In the genomic region with DNA sequence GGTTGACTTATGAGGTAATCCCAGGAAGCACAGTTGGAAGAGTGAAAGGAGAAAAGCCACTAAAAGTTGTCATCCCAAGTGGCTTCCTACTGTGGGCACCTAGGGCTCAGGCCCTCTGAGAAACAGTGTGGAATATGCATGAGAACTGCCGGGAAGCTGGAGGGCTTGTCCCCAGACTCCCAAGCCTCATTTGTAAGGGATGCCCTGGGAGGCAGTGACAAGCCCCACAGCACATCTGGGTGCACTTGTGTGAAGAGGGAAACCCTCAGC, we compare ENCODE assay signal across 24 cellular contexts.
"Had no signal": no experiment of that assay in that cellular context is flagged by ENCODE, and none has a peak within 500 bp of the region (broad histone marks: within the 10 kb centered on the region; RNA-seq: fewer than 3 reads in every experiment).

No MANE protein-coding gene starts in this region.

- H3K9me3 Mint-ChIP-seq: stimulated activated effector memory CD8-positive, alpha-beta T cell treated with anti-CD3 and anti-CD28 coated beads, Interleukin-12 subunit alpha, Interleukin-12 subunit beta, amount 100 ng/mL, for 72 hours; stimulated activated memory B cell treated with anti-CD40 and anti-IgM and Interleukin-4, amounts not matched to agents 10 μg/mL and 1 μg/mL and 100 μg/mL, for 72 hours; type B pancreatic cell had no signal

- H3K4me1 ChIP-seq: suprapubic skin, testis, thyroid gland, tibial nerve, transverse colon, upper lobe of left lung, upper lobe of right lung, uterus, vagina had no signal

- H3K36me3 ChIP-seq: stomach, suprapubic skin, thoracic aorta, thyroid gland, tibial artery, tibial nerve, transverse colon, upper lobe of left lung, upper lobe of right lung, uterus, vagina had no signal

- H3K36me3 Mint-ChIP-seq: stimulated activated effector memory CD8-positive, alpha-beta T cell treated with anti-CD3 and anti-CD28 coated beads, Interleukin-12 subunit alpha, Interleukin-12 subunit beta, amount 100 ng/mL, for 72 hours; stimulated activated memory B cell treated with anti-CD40 and anti-IgM and Interleukin-4, amounts not matched to agents 10 μg/mL and 1 μg/mL and 100 μg/mL, for 72 hours; stimulated activated naive B cell treated with anti-CD40 and anti-IgM and Interleukin-4, amounts not matched to agents 10 μg/mL and 1 μg/mL and 100 μg/mL, for 72 hours; type B pancreatic cell had no signal

- ATAC-seq: upper lobe of right lung had no signal

- H3K4me1 Mint-ChIP-seq: stimulated activated memory B cell treated with anti-CD40 and anti-IgM and Interleukin-4, amounts not matched to agents 10 μg/mL and 1 μg/mL and 100 μg/mL, for 72 hours; stimulated activated naive B cell treated with anti-CD40 and anti-IgM and Interleukin-4, amounts not matched to agents 10 μg/mL and 1 μg/mL and 100 μg/mL, for 72 hours had no signal

- H3K27ac ChIP-seq: stomach, suprapubic skin, testis, thoracic aorta, thyroid gland, tibial artery, tibial nerve, transverse colon, upper lobe of left lung, upper lobe of right lung, uterus, vagina had no signal

- H3K9me3 ChIP-seq: stomach, suprapubic skin, testis, thoracic aorta, thyroid gland, tibial artery, tibial nerve, transverse colon, upper lobe of left lung, upper lobe of right lung, uterus, vagina had no signal

- H3K27me3 ChIP-seq: testis, thyroid gland, upper lobe of left lung, uterus, vagina had no signal

- H3K4me3 ChIP-seq: stomach, suprapubic skin, testis, thoracic aorta, thyroid gland, tibial artery, tibial nerve, transverse colon, upper lobe of left lung, upper lobe of right lung, uterus, vagina had no signal

- H3K4me3 Mint-ChIP-seq: stimulated activated effector memory CD8-positive, alpha-beta T cell treated with anti-CD3 and anti-CD28 coated beads, Interleukin-12 subunit alpha, Interleukin-12 subunit beta, amount 100 ng/mL, for 72 hours; stimulated activated memory B cell treated with anti-CD40 and anti-IgM and Interleukin-4, amounts not matched to agents 10 μg/mL and 1 μg/mL and 100 μg/mL, for 72 hours; stimulated activated naive B cell treated with anti-CD40 and anti-IgM and Interleukin-4, amounts not matched to agents 10 μg/mL and 1 μg/mL and 100 μg/mL, for 72 hours; stimulated activated naive CD8-positive, alpha-beta T cell treated with anti-CD3 and anti-CD28 coated beads, Interleukin-15, Interleukin-2, amounts not matched to agents 100 ng/mL and 50 ng/mL, for 24 hours; type B pancreatic cell had no signal

- H3K27ac Mint-ChIP-seq: stimulated activated effector memory CD8-positive, alpha-beta T cell treated with anti-CD3 and anti-CD28 coated beads, Interleukin-12 subunit alpha, Interleukin-12 subunit beta, amount 100 ng/mL, for 72 hours; stimulated activated memory B cell treated with anti-CD40 and anti-IgM and Interleukin-4, amounts not matched to agents 10 μg/mL and 1 μg/mL and 100 μg/mL, for 72 hours; stimulated activated naive B cell treated with anti-CD40 and anti-IgM and Interleukin-4, amounts not matched to agents 10 μg/mL and 1 μg/mL and 100 μg/mL, for 72 hours; stimulated activated naive CD8-positive, alpha-beta T cell treated with anti-CD3 and anti-CD28 coated beads, Interleukin-15, amount 100 ng/mL, for 72 hours; type B pancreatic cell had no signal

- FAIRE-seq: urothelium cell line had no signal

- DNase-seq: stimulated activated CD4-positive, alpha-beta T cell treated with anti-CD3 and anti-CD28 coated beads, Interleukin-2, amount 100 ng/mL, for 48 hours; stimulated activated CD4-positive, alpha-beta T cell treated with anti-CD3 and anti-CD28 coated beads, Interleukin-4, amount 100 ng/mL, for 4 hours; stimulated activated naive B cell treated with anti-CD40 and anti-IgM and Interleukin-4, amounts not matched to agents 10 μg/mL and 1 μg/mL and 100 μg/mL, for 72 hours; stimulated activated naive CD4-positive, alpha-beta T cell; stimulated activated naive CD8-positive, alpha-beta T cell treated with anti-CD3 and anti-CD28 coated beads, Interleukin-15, Interleukin-2, amounts not matched to agents 100 U/mL and 50 U/mL, for 24 hours; testis; thyroid gland; tibial artery; transverse colon; trophoblast cell; upper lobe of left lung; upper lobe of right lung; uterus had no signal
